Comparison of ENCODE assay signal across 8 cellular contexts in the genomic region with DNA sequence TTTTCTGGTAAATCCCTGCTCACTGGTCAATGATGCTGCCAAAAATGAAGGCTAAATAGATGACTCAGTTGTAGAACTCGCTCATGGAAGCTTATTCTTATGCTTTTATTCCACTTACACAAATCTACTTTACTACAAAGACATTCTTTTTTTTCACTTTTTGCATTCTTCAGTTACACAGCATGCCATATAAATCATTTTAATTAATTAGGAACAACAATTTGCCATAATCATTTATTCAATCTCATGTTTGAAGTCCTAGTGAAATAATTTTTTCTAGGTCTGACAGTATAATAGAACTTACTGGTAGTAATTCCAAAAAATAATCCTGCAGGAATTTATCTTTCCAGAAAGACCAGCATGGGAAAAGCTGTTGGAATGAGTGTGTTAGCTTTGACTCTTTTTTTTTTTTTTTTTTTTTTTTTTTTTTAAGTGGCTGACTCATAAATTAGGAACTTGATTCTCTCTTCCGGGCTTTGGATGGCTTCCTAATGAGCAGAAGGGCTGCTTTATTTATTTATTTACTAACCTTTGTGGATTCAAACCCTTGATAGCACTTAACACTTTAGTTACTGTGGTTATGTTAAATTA.
DNase-seq lines count a peak whose midpoint lies in the region; FAIRE-seq and TF ChIP-seq lines count a peak whose summit lies in the region.

No MANE protein-coding gene starts in this region.

- peaks cover 16% of the 10 kb centered on the region for H3K4me1 Mint-ChIP-seq in endodermal cell

- CTCF ChIA-PET in GM10248 (lab: Yijun Ruan, JAX), result no interaction called here

- H3K4me3 Mint-ChIP-seq in endodermal cell, result no peak overlapping the region

- WGBS in mesodermal cell (ENCODE audit: insufficient coverage in 2 of 2), 2 experiments, result 0% methylated on average over 1 of the region's 2 CpGs; no CpG with 5 or more reads in 1 of the 2 experiments
- whole genome bisulfite sequencing in endodermal cell (ENCODE audit: insufficient coverage in 1 of 2, insufficient read length in 1 of 2), 2 experiments, result 30 to 51% methylated on average over 1 to 2 of the region's 2 CpGs

- H3K9me3 ChIP-seq in mesodermal cell (ENCODE audit: control insufficient read depth, low read length) (no peaks in the 10 kb centered on the region), endodermal cell (ENCODE audit: control insufficient read depth, low read length) (no peaks in the 10 kb centered on the region)

- POLR2A ChIA-PET in GM10248 (lab: Yijun Ruan, JAX), result no interaction called here

- peak; percentile 91 for DNase-seq in DMS153 (lab: John Stamatoyannopoulos, UW)
- DNase-seq in NCI-H1694 treated with DMSO at 0.1 percent for 48 hours (lab: John Stamatoyannopoulos, UW), result peak; percentile 56
- peak; percentile 95 for DNase-seq in choroid plexus epithelial cell (ENCODE audit: low read depth)
- no peak for DNase-seq in GM10248 (ENCODE audit: extremely low spot score)
- no peak for DNase-seq in stimulated activated naive CD4-positive, alpha-beta T cell treated with Interleukin-2 at 50 U/mL for 16 hours (lab: John Stamatoyannopoulos, UW)
- DNase-seq in endodermal cell, result no peak
- DNase-seq in D721Med (ENCODE audit: insufficient read length, low spot score), result no peak

- H3K36me3 Mint-ChIP-seq in endodermal cell (ENCODE audit: low read depth), result no peaks in the 10 kb centered on the region

- FAIRE-seq in D721Med (lab: Jason Lieb, UNC), result no peak

- H3K27me3 ChIP-seq in endodermal cell (ENCODE audit: control insufficient read depth, insufficient read depth, low read length, poor library complexity, severe bottlenecking), result no peaks in the 10 kb centered on the region

- H3K9me3 Mint-ChIP-seq in endodermal cell, result no peaks in the 10 kb centered on the region

- no peak overlapping the region for H3K27ac Mint-ChIP-seq in endodermal cell

- no peak overlapping the region for H3K9ac ChIP-seq in endodermal cell (ENCODE audit: extremely low read depth, low read length, poor library complexity, severe bottlenecking)

- H3K4me3 ChIP-seq in choroid plexus epithelial cell (ENCODE audit: low read depth, low read length) (no peak overlapping the region), mesodermal cell (ENCODE audit: extremely low read depth, insufficient read depth, low read length, poor library complexity, severe bottlenecking) (no peak overlapping the region), endodermal cell (ENCODE audit: low read length) (no peak overlapping the region)

- TF ChIP-seq CTCF in choroid plexus epithelial cell (conservative IDR thresholded peaks at IDR 0.05; ENCODE audit: low read depth, low read length) (no peak), GM10248 (IDR thresholded peaks at IDR 0.05; ENCODE audit: control extremely low read depth, extremely low read depth, low read depth, missing control alignments) (no peak), endodermal cell (conservative IDR thresholded peaks at IDR 0.05) (no peak), D721Med (IDR thresholded peaks at IDR 0.05; ENCODE audit: insufficient read depth, missing control alignments) (no peak)

- peaks cover 37% of the 10 kb centered on the region for H3K4me1 ChIP-seq in mesodermal cell (ENCODE audit: control insufficient read depth, insufficient read depth, low read length, poor library complexity, severe bottlenecking)
- H3K4me1 ChIP-seq in endodermal cell (ENCODE audit: control insufficient read depth, insufficient read depth, low read length), result peaks cover 3% of the 10 kb centered on the region

- H3K27ac ChIP-seq in mesodermal cell (ENCODE audit: low read depth, low read length, severe bottlenecking), result peak overlapping the region; percentile 91
- H3K27ac ChIP-seq in endodermal cell (ENCODE audit: low read depth, low read length), result no peak overlapping the region

- no peaks in the 10 kb centered on the region for H3K27me3 Mint-ChIP-seq in endodermal cell (ENCODE audit: insufficient read depth)

- H3K36me3 ChIP-seq in mesodermal cell (ENCODE audit: control insufficient read depth, insufficient read depth, low read length) (no peaks in the 10 kb centered on the region), endodermal cell (ENCODE audit: control insufficient read depth, insufficient read depth, low read length) (no peaks in the 10 kb centered on the region)

Comparison
In these comparisons a context has a peak if more than half of its experiments do, and no peak if none do; other contexts are left out.
1. DNase-seq: peak in DMS153 (single experiment), NCI-H1694 treated with DMSO at 0.1 percent for 48 hours (single experiment) and choroid plexus epithelial cell (single experiment); none in GM10248 (single experiment), stimulated activated naive CD4-positive, alpha-beta T cell treated with Interleukin-2 at 50 U/mL for 16 hours (single experiment), endodermal cell (single experiment) and D721Med (single experiment).